Comparison of ENCODE assay signal across 16 cellular contexts in the genomic region with DNA sequence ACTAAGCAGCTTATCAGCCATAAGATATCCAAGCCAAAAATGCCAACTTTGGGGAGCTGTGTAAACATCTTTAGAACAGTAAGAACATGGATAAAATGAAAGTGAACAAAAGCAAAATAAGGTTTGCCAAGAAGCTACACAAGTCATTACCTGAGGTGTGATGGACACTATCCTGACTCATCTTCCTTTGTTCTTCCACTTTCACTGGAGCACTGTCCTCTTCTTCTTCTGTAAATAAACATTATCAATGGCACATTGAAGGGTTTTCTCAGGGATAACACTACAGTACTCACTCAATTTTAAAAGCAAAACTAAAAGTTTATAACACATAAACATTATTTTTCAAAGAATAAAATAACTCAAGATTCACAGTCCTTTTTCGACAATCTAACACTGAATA.
"Had no signal": no experiment of that assay in that cellular context is flagged by ENCODE, and none has a peak within 500 bp of the region (broad histone marks: within the 10 kb centered on the region; RNA-seq: fewer than 3 reads in every experiment).

No MANE protein-coding gene starts in this region.

- H3K27ac Mint-ChIP-seq: activated naive CD8-positive, alpha-beta T cell treated with anti-CD3 and anti-CD28 coated beads, Interleukin-2, amount 50 U/mL, for 24 hours; activated T-helper 17 cell treated with anti-CD3 and anti-CD28 coated beads, Interleukin-2, amount 50 U/mL, for 72 hours; stimulated activated naive CD8-positive, alpha-beta T cell treated with anti-CD3 and anti-CD28 coated beads, Interleukin-15, Interleukin-2, amounts not matched to agents 100 ng/mL and 50 ng/mL, for 24 hours had no signal

- DNase-seq: activated naive CD4-positive, alpha-beta T cell treated with Interleukin-2 at 50 U/mL for 16 hours; activated naive CD8-positive, alpha-beta T cell treated with anti-CD3 and anti-CD28 coated beads, Interleukin-2, amount 50 U/mL, for 24 hours; activated T-cell treated with anti-CD3 and anti-CD28 coated beads for 4 hours; aorta; glutamatergic neuron; hypothalamus; kidney glomerular epithelial cell; ovary; T-helper 9 cell; trophoblast cell had no signal

- H3K4me1 Mint-ChIP-seq: activated naive CD8-positive, alpha-beta T cell treated with anti-CD3 and anti-CD28 coated beads, Interleukin-2, amount 50 U/mL, for 24 hours; activated T-helper 17 cell treated with anti-CD3 and anti-CD28 coated beads, Interleukin-2, amount 50 U/mL, for 72 hours had no signal

- H3K9me3 Mint-ChIP-seq: activated naive CD8-positive, alpha-beta T cell treated with anti-CD3 and anti-CD28 coated beads, Interleukin-2, amount 50 U/mL, for 24 hours; activated T-helper 17 cell treated with anti-CD3 and anti-CD28 coated beads, Interleukin-2, amount 50 U/mL, for 72 hours; neural crest cell; stimulated activated naive CD8-positive, alpha-beta T cell treated with anti-CD3 and anti-CD28 coated beads, Interleukin-15, Interleukin-2, amounts not matched to agents 100 ng/mL and 50 ng/mL, for 24 hours had no signal

- ATAC-seq: activated CD4-positive, CD25-positive, alpha-beta regulatory T cell treated with anti-CD3 and anti-CD28 coated beads, Interleukin-2, amount 50 U/mL, for 24 hours; activated naive CD8-positive, alpha-beta T cell treated with anti-CD3 and anti-CD28 coated beads, Interleukin-2, amount 50 U/mL, for 24 hours; activated T-helper 17 cell treated with anti-CD3 and anti-CD28 coated beads, Interleukin-2, amount 50 U/mL, for 72 hours; esophagus mucosa; sciatic nerve had no signal

- H3K4me3 Mint-ChIP-seq: activated naive CD8-positive, alpha-beta T cell treated with anti-CD3 and anti-CD28 coated beads, Interleukin-2, amount 50 U/mL, for 24 hours; activated T-helper 17 cell treated with anti-CD3 and anti-CD28 coated beads, Interleukin-2, amount 50 U/mL, for 72 hours; neural crest cell; stimulated activated naive CD8-positive, alpha-beta T cell treated with anti-CD3 and anti-CD28 coated beads, Interleukin-15, Interleukin-2, amounts not matched to agents 100 ng/mL and 50 ng/mL, for 24 hours had no signal
